Comparison of ENCODE assay signal across 1 cellular context in genomic region chr3:128617557-128618397, GRCh38.
A peak's percentile ranks its signal among the peaks of the same experiment; 100 is the strongest.
TF ChIP-seq lines count a peak whose summit lies in the region.

No MANE protein-coding gene starts in this region.

TF ChIP-seq in HEK293, 187 proteins besides CTCF, POLR2A, EP300 and RAD21 (continued from another document and continues in another):
- peak; percentile 89 for TF ChIP-seq ZNF660 (tag by site-specific recombination; IDR thresholded peaks at IDR 0.05)
- peak; percentile 66; the same call in 1 of the 2 replicates for TF ChIP-seq ZEB2 (tag by site-specific recombination; IDR thresholded peaks at IDR 0.05)
- TF ChIP-seq ZNF837 (tag by site-specific recombination; IDR thresholded peaks at IDR 0.05) = 0 out of 2 replicates have a peak, but pooled peaks have one; percentile 68
- TF ChIP-seq ZNF777 (tag by site-specific recombination; IDR thresholded peaks at IDR 0.05; ENCODE audit: borderline replicate concordance) = no peak
- peak; percentile 75 for TF ChIP-seq ZNF629 (tag by site-specific recombination; IDR thresholded peaks at IDR 0.05)
- TF ChIP-seq ZBTB26 (tag by site-specific recombination; optimal IDR thresholded peaks at IDR 0.05) = peak; percentile 66
- TF ChIP-seq ZNF514 (tag by site-specific recombination; IDR thresholded peaks at IDR 0.05) = no peak
- TF ChIP-seq HIC1 (tag by site-specific recombination; IDR thresholded peaks at IDR 0.05) = no peak; the same call in 1 of the 2 replicates
- no peak for TF ChIP-seq GLI4 (tag by site-specific recombination; IDR thresholded peaks at IDR 0.05)
- no peak for TF ChIP-seq ZBTB44 (tag by site-specific recombination; IDR thresholded peaks at IDR 0.05)
- no peak for TF ChIP-seq HOXA7 (CRISPR knock-in tag; IDR thresholded peaks at IDR 0.05; ENCODE audit: borderline replicate concordance)
- no peak for TF ChIP-seq ZSCAN5A (tag by site-specific recombination; IDR thresholded peaks at IDR 0.05)
- no peak for TF ChIP-seq ZFP69B (tag by site-specific recombination; IDR thresholded peaks at IDR 0.05)
- TF ChIP-seq REPIN1 (tag by site-specific recombination; IDR thresholded peaks at IDR 0.05; ENCODE audit: low read depth) = no peak
- no peak for TF ChIP-seq SCRT1 (tag by site-specific recombination; IDR thresholded peaks at IDR 0.05; ENCODE audit: borderline replicate concordance)
- no peak for TF ChIP-seq EGR2 (tag by site-specific recombination; IDR thresholded peaks at IDR 0.05; ENCODE audit: low read depth)
- TF ChIP-seq MYNN (tag by site-specific recombination; IDR thresholded peaks at IDR 0.05; ENCODE audit: borderline replicate concordance) = no peak
- TF ChIP-seq ZNF404 (tag by site-specific recombination; IDR thresholded peaks at IDR 0.05) = no peak
- TF ChIP-seq REST (tag by site-specific recombination; IDR thresholded peaks at IDR 0.05) = no peak
- no peak for TF ChIP-seq ZNF677 (tag by site-specific recombination; IDR thresholded peaks at IDR 0.05)
- TF ChIP-seq ZNF510 (tag by site-specific recombination; IDR thresholded peaks at IDR 0.05; ENCODE audit: insufficient replicate concordance) = no peak
- TF ChIP-seq ZNF776 (tag by site-specific recombination; IDR thresholded peaks at IDR 0.05; ENCODE audit: borderline replicate concordance) = no peak
- TF ChIP-seq ZNF121 (tag by site-specific recombination; IDR thresholded peaks at IDR 0.05) = no peak
- TF ChIP-seq ZNF555 (tag by site-specific recombination; conservative IDR thresholded peaks at IDR 0.05) = no peak
- TF ChIP-seq ZNF398 (tag by site-specific recombination; IDR thresholded peaks at IDR 0.05) = no peak
- no peak for TF ChIP-seq ZNF292 (tag by site-specific recombination; IDR thresholded peaks at IDR 0.05; ENCODE audit: borderline replicate concordance, low read depth)
- 0 out of 2 replicates have a peak, but pooled peaks have one; percentile 14 for TF ChIP-seq TSHZ1 (tag by site-specific recombination; IDR thresholded peaks at IDR 0.05; ENCODE audit: borderline replicate concordance)
- no peak for TF ChIP-seq ZNF560 (tag by site-specific recombination; IDR thresholded peaks at IDR 0.05; ENCODE audit: borderline replicate concordance)
- TF ChIP-seq FEZF1 (tag by site-specific recombination; IDR thresholded peaks at IDR 0.05) = no peak
- no peak for TF ChIP-seq OSR2 (tag by site-specific recombination; IDR thresholded peaks at IDR 0.05)
- TF ChIP-seq ZNF148 (tag by site-specific recombination; IDR thresholded peaks at IDR 0.05; ENCODE audit: borderline replicate concordance) = no peak
- no peak for TF ChIP-seq BCL6B (tag by site-specific recombination; IDR thresholded peaks at IDR 0.05)
- TF ChIP-seq MZF1 (tag by site-specific recombination; IDR thresholded peaks at IDR 0.05; ENCODE audit: borderline replicate concordance) = no peak
- peak; percentile 33; the same call in 1 of the 2 replicates for TF ChIP-seq ZIC2 (tag by site-specific recombination; IDR thresholded peaks at IDR 0.05)
